Comparison of ENCODE assay signal across 25 cellular contexts in the genomic region with DNA sequence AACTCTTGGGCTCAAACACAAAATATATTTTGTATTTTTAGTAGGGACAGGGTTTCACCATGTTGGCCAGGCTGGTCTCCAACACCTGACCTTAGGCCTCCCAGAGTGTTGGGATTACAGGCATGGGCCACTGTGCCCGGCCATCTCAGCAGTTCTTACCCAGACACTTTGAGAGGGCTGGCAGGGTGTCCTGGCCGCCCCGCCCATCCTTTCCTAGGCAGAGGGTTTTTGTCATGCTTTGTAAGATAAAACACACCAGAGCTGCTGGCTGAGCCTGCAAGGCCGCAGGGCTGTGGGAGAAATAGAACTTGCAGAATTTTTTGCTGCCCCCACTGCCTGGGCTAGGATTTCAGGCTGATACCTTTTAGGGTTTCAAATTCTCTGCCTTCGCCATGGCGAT. TPM values are rescaled to one million over a fixed set of nuclear protein-coding genes. Genes with fewer than 3 reads are reported as not detected.
DNase-seq lines count a peak whose midpoint lies in the region; ATAC-seq and TF ChIP-seq lines count a peak whose summit lies in the region.
"Had no signal": no experiment of that assay in that cellular context is flagged by ENCODE, and none has a peak within 500 bp of the region (broad histone marks: within the 10 kb centered on the region; RNA-seq: fewer than 3 reads in every experiment).

No MANE protein-coding gene starts in this region.

- H3K36me3 Mint-ChIP-seq in activated T-helper 2 cell treated with anti-CD3 and anti-CD28 coated beads, Interferon-gamma antibody, Interleukin-2, Interleukin-4, amounts not matched to agents 10 μg/mL and 5 μg/mL and 100 μg/mL, durations not matched to agents 14 hours and 24 hours and 36 hours (ENCODE audit: low read depth), result no peaks in the 10 kb centered on the region

- H3K27me3 ChIP-seq in right cardiac atrium (ENCODE audit: control insufficient read depth, insufficient read depth), result no peaks in the 10 kb centered on the region
- no peaks in the 10 kb centered on the region for H3K27me3 ChIP-seq in vagina

- no peaks in the 10 kb centered on the region for H3K27me3 Mint-ChIP-seq in activated T-helper 2 cell treated with anti-CD3 and anti-CD28 coated beads, Interferon-gamma antibody, Interleukin-2, Interleukin-4, amounts not matched to agents 10 μg/mL and 5 μg/mL and 100 μg/mL, durations not matched to agents 14 hours and 24 hours and 36 hours (ENCODE audit: low read depth)

- H3K9me3 ChIP-seq in right cardiac atrium (ENCODE audit: control insufficient read depth, low read length), result no peaks in the 10 kb centered on the region
- no peaks in the 10 kb centered on the region for H3K9me3 ChIP-seq in vagina
- H3K9me3 ChIP-seq: BE2C had no signal

- no peak overlapping the region for H3K27ac ChIP-seq in right cardiac atrium (ENCODE audit: low read length)
- H3K27ac ChIP-seq in epithelial cell of prostate, result peak overlapping the region; percentile 86
- peak overlapping the region; percentile 33 for H3K27ac ChIP-seq in vagina
- H3K27ac ChIP-seq: A549; BLaER1 treated with 17β-estradiol and CSF1 and Interleukin-3, amounts not matched to agents 10 nM and 100 nM; GM23248 had no signal

- DNase-seq in right cardiac atrium (peak in 1 of 3 donors; percentile 55), left ventricle myocardium superior (no peak), epithelial cell of prostate (ENCODE audit: low read depth, low spot score) (no peak), left kidney (ENCODE audit: low read depth, low spot score) (peak; percentile 22), vagina (ENCODE audit: extremely low spot score in 2 of 2) (no peak), T1000 (lab: John Stamatoyannopoulos, UW) (no peak), NCI-H2196 treated with DMSO at 0.1 percent for 48 hours (lab: John Stamatoyannopoulos, UW; ENCODE audit: unreplicated experiment) (no peak)
- no peak for DNase-seq in activated T-helper 2 cell treated with anti-CD3 and anti-CD28 coated beads, Interferon-gamma antibody, Interleukin-2, Interleukin-4, amounts not matched to agents 10 μg/mL and 5 μg/mL and 100 μg/mL, durations not matched to agents 14 hours and 24 hours and 36 hours (ENCODE audit: low spot score)
- DNase-seq: 8988T; ACHN; AML-193; BE2C; Calu3; CD4-positive, alpha-beta T cell; COR-L47; DMS153; DND-41; GDM1; GM23248; H7; HCEC 1CT had no signal

- 83% methylated on average over 6 of the region's 6 CpGs for WGBS in right cardiac atrium

- no peak overlapping the region for H3K4me3 ChIP-seq in right cardiac atrium (ENCODE audit: low read length)
- H3K4me3 ChIP-seq in vagina, result no peak overlapping the region
- H3K4me3 ChIP-seq: A549; BLaER1 treated with 17β-estradiol and CSF1 and Interleukin-3, amounts not matched to agents 10 nM and 100 nM; GM12878; GM23248 had no signal

- peaks cover 18% of the 10 kb centered on the region for H3K9me3 Mint-ChIP-seq in activated T-helper 2 cell treated with anti-CD3 and anti-CD28 coated beads, Interferon-gamma antibody, Interleukin-2, Interleukin-4, amounts not matched to agents 10 μg/mL and 5 μg/mL and 100 μg/mL, durations not matched to agents 14 hours and 24 hours and 36 hours

- H3K4me1 Mint-ChIP-seq in activated T-helper 2 cell treated with anti-CD3 and anti-CD28 coated beads, Interferon-gamma antibody, Interleukin-2, Interleukin-4, amounts not matched to agents 10 μg/mL and 5 μg/mL and 100 μg/mL, durations not matched to agents 14 hours and 24 hours and 36 hours (ENCODE audit: low read depth), result no peaks in the 10 kb centered on the region
- H3K4me1 Mint-ChIP-seq: CD14-positive monocyte had no signal

- no peak for TF ChIP-seq CTCF in vagina (IDR thresholded peaks at IDR 0.05)

- intact Hi-C loops in right cardiac atrium (cut with DNase I), result no loop called here
- intact Hi-C loops in left ventricle myocardium superior (cut with micrococcal nuclease), result no loop called here
- intact Hi-C loops in vagina (cut with DNase I), result no loop called here
- intact Hi-C loops in activated T-helper 2 cell treated with anti-CD3 and anti-CD28 coated beads, Interferon-gamma antibody, Interleukin-2, Interleukin-4, amounts not matched to agents 10 μg/mL and 5 μg/mL and 100 μg/mL, durations not matched to agents 14 hours and 24 hours and 36 hours (cut with micrococcal nuclease), result no loop called here

- no peak overlapping the region for H3K27ac Mint-ChIP-seq in activated T-helper 2 cell treated with anti-CD3 and anti-CD28 coated beads, Interferon-gamma antibody, Interleukin-2, Interleukin-4, amounts not matched to agents 10 μg/mL and 5 μg/mL and 100 μg/mL, durations not matched to agents 14 hours and 24 hours and 36 hours
- H3K27ac Mint-ChIP-seq: CD14-positive monocyte; CD4-positive, alpha-beta T cell had no signal

- H3K4me1 ChIP-seq in right cardiac atrium (ENCODE audit: control insufficient read depth, insufficient read depth, low read length), result no peaks in the 10 kb centered on the region
- peaks cover 66% of the 10 kb centered on the region for H3K4me1 ChIP-seq in vagina
- H3K4me1 ChIP-seq: BE2C had no signal

- no peak overlapping the region for H3K4me3 Mint-ChIP-seq in activated T-helper 2 cell treated with anti-CD3 and anti-CD28 coated beads, Interferon-gamma antibody, Interleukin-2, Interleukin-4, amounts not matched to agents 10 μg/mL and 5 μg/mL and 100 μg/mL, durations not matched to agents 14 hours and 24 hours and 36 hours (ENCODE audit: low read depth)
- H3K4me3 Mint-ChIP-seq: CD4-positive, alpha-beta T cell had no signal

- peaks cover 0 to 16% of the 10 kb centered on the region in 2 donors for H3K36me3 ChIP-seq in vagina
- H3K36me3 ChIP-seq: BE2C; BLaER1 treated with 17β-estradiol and CSF1 and Interleukin-3, amounts not matched to agents 10 nM and 100 nM had no signal

- no peak for TF ChIP-seq POLR2A in vagina (IDR thresholded peaks at IDR 0.05)

- ATAC-seq in right cardiac atrium, result peak; percentile 46 to 56
- ATAC-seq in left ventricle myocardium superior, result no peak
- ATAC-seq: A549, GM12878 had no signal

RNA-seq across cellular contexts. Expression of gene PPL, which starts 8.7 kb away (rescaled TPM):
- total RNA-seq in right cardiac atrium (10 to 100 TPM in 2 of 4 donors, 1 to 10 TPM in 2; 3.9 to 19.1 (median 8.4) TPM), left ventricle myocardium superior (18.4 TPM), vagina (391 TPM)
- polyA plus RNA-seq in right cardiac atrium, result 5.0 TPM
- total RNA-seq in activated T-helper 2 cell treated with anti-CD3 and anti-CD28 coated beads, Interferon-gamma antibody, Interleukin-2, Interleukin-4, amounts not matched to agents 10 μg/mL and 5 μg/mL and 100 μg/mL, durations not matched to agents 14 hours and 24 hours and 36 hours, result not detected in 2 replicates
- total RNA-seq: CD4-positive, alpha-beta T cell had no signal

RNA-seq across cellular contexts. Expression of gene SEC14L5, which starts 29.9 kb away (rescaled TPM):
- total RNA-seq in right cardiac atrium, result 1 to 10 TPM in 3 of 4 donors, under 1 TPM in 1; 0.57 to 3.8 (median 2.1) TPM
- 1.4 TPM for polyA plus RNA-seq in right cardiac atrium
- total RNA-seq in left ventricle myocardium superior, result 31.4 TPM
- 0.49 TPM for total RNA-seq in vagina
- total RNA-seq in activated T-helper 2 cell treated with anti-CD3 and anti-CD28 coated beads, Interferon-gamma antibody, Interleukin-2, Interleukin-4, amounts not matched to agents 10 μg/mL and 5 μg/mL and 100 μg/mL, durations not matched to agents 14 hours and 24 hours and 36 hours, result not detected in 2 replicates
- total RNA-seq: CD4-positive, alpha-beta T cell; GM12878; GM23248 had no signal
- polyA plus RNA-seq: GM23248 had no signal

Comparison
In these comparisons a context has a peak if more than half of its experiments do, and no peak if none do; other contexts are left out.
1. RNA of gene PPL, which starts 8.7 kb away (total RNA-seq): 391 TPM in vagina (single experiment); 18.4 TPM in left ventricle myocardium superior (single experiment), 3.9 to 19.1 TPM in right cardiac atrium and not detected in activated T-helper 2 cell treated with anti-CD3 and anti-CD28 coated beads, Interferon-gamma antibody, Interleukin-2, Interleukin-4, amounts not matched to agents 10 μg/mL and 5 μg/mL and 100 μg/mL, durations not matched to agents 14 hours and 24 hours and 36 hours; every median in the first group is over 10 times any median in the second.